Comparison of ENCODE assay signal across 25 cellular contexts in genomic region chr5:60639544-60639943, GRCh38.
"Had no signal": no experiment of that assay in that cellular context is flagged by ENCODE, and none has a peak within 500 bp of the region (broad histone marks: within the 10 kb centered on the region; RNA-seq: fewer than 3 reads in every experiment).

No MANE protein-coding gene starts in this region.

- H3K4me3 ChIP-seq: breast epithelium, esophagus squamous epithelium, heart left ventricle, right atrium auricular region, spleen, suprapubic skin, transverse colon had no signal

- H3K4me1 ChIP-seq: breast epithelium, esophagus squamous epithelium, foreskin keratinocyte, heart left ventricle, parathyroid adenoma, right atrium auricular region, spleen, suprapubic skin, transverse colon had no signal

- H3K27ac ChIP-seq: breast epithelium, epithelial cell of prostate, foreskin keratinocyte, heart left ventricle, parathyroid adenoma, right atrium auricular region, spleen, suprapubic skin, transverse colon had no signal

- H3K36me3 ChIP-seq: breast epithelium, esophagus squamous epithelium, heart left ventricle, right atrium auricular region, spleen, suprapubic skin, transverse colon had no signal

- ATAC-seq: activated CD4-positive, alpha-beta T cell treated with anti-CD3 and anti-CD28 coated beads for 36 hours; activated T-cell treated with anti-CD3 and anti-CD28 coated beads, Interleukin-2, amount 50 U/mL, for 72 hours; foreskin keratinocyte; heart left ventricle; left colon; naive thymus-derived CD8-positive, alpha-beta T cell had no signal

- DNase-seq: activated CD4-positive, alpha-beta T cell treated with anti-CD3 and anti-CD28 coated beads for 36 hours; activated CD4-positive, CD25-positive, alpha-beta regulatory T cell; activated naive CD4-positive, alpha-beta T cell treated with Interleukin-2 at 50 U/mL for 16 hours; activated T-cell treated with anti-CD3 and anti-CD28 coated beads for 4 hours; activated T-cell treated with anti-CD3 and anti-CD28 coated beads, Interleukin-2, amount 50 U/mL, for 72 hours; central memory CD4-positive, alpha-beta T cell; effector CD8-positive, alpha-beta T cell; esophagus squamous epithelium; foreskin keratinocyte; heart left ventricle; hypothalamus; immature natural killer cell; kidney; left colon; midbrain; naive thymus-derived CD8-positive, alpha-beta T cell; nucleus accumbens; spleen; stimulated activated naive CD4-positive, alpha-beta T cell; transverse colon had no signal

- H3K9me3 ChIP-seq: breast epithelium, esophagus squamous epithelium, right atrium auricular region, spleen, suprapubic skin, transverse colon had no signal

- H3K79me2 ChIP-seq: parathyroid adenoma had no signal

- H2AFZ ChIP-seq: parathyroid adenoma had no signal

- H3K9ac ChIP-seq: parathyroid adenoma had no signal

- H3K27me3 ChIP-seq: breast epithelium, esophagus squamous epithelium, foreskin keratinocyte, heart left ventricle, right atrium auricular region, spleen, suprapubic skin, transverse colon had no signal
